ENCODE assay signal across 8 cellular contexts in genomic region chr17:46192211-46192483, GRCh38. TPM values are rescaled to one million over a fixed set of nuclear protein-coding genes. Genes with fewer than 3 reads are reported as not detected.
A peak's percentile ranks its signal among the peaks of the same experiment; 100 is the strongest.
DNase-seq lines count a peak whose midpoint lies in the region; ATAC-seq and TF ChIP-seq lines count a peak whose summit lies in the region.

No MANE protein-coding gene starts in this region.

- no peak for ATAC-seq in IMR-90 (ENCODE audit: low read depth)
- ATAC-seq in central memory CD8-positive, alpha-beta T cell (replicated peaks; ENCODE audit: extremely low read depth, poor library complexity, severe bottlenecking), result no peak
- no peak for ATAC-seq in HG03159 (IDR thresholded peaks at IDR 0.05; ENCODE audit: unreplicated experiment)

- no TSS peak for BruUV-seq in IMR-90 (replicated peaks; lab: Mats Ljungman, UMichigan)

- peak overlapping the region; percentile 77 for H2BK120ac ChIP-seq in IMR-90 (ENCODE audit: low read depth, low read length)

- H3K14ac ChIP-seq in IMR-90 (replicated peaks; ENCODE audit: low read depth, low read length), result peak overlapping the region; percentile 99

- peaks cover 10 to 58% of the 10 kb centered on the region in 2 experiments for H3K79me1 ChIP-seq in IMR-90 (ENCODE audit: low read depth in 1 of 2, low read length in 2 of 2)

- peak overlapping the region; percentile 91 for H3K23ac ChIP-seq in IMR-90 (ENCODE audit: low read depth, low read length)

- H3K4me3 ChIP-seq in IMR-90 (ENCODE audit: insufficient read depth, low read depth, low read length) (peak overlapping the region; percentile 62), muscle layer of duodenum (ENCODE audit: low read depth in 1 of 2, low read length in 2 of 2) (peak overlapping the region; percentile 81 to 97)

- no peak for TF ChIP-seq CTCF in IMR-90 (conservative IDR thresholded peaks at IDR 0.05; ENCODE audit: low read depth, low read length)

- peaks cover 62% of the 10 kb centered on the region for H4K20me1 ChIP-seq in IMR-90 (ENCODE audit: insufficient read depth, low read length)

- no peaks in the 10 kb centered on the region for H3K9me3 ChIP-seq in IMR-90 (ENCODE audit: control insufficient read depth, insufficient read depth, low read length)
- no peaks in the 10 kb centered on the region for H3K9me3 ChIP-seq in muscle layer of duodenum (ENCODE audit: control insufficient read depth in 1 of 2, low read length in 2 of 2)

- peaks cover 8% of the 10 kb centered on the region for H3K4me1 ChIP-seq in IMR-90 (ENCODE audit: control insufficient read depth, insufficient read depth, low read length)
- peaks cover 30 to 49% of the 10 kb centered on the region in 2 donors for H3K4me1 ChIP-seq in muscle layer of duodenum (ENCODE audit: control insufficient read depth in 1 of 2, insufficient read depth in 2 of 2, low read length in 2 of 2)

- WGBS in IMR-90 (ENCODE audit: extremely low coverage in 2 of 2, insufficient read length in 1 of 2), 2 experiments, result no CpG with 5 or more reads among the region's 8 CpGs

- H2AK9ac ChIP-seq in IMR-90 (replicated peaks; ENCODE audit: low read depth, low read length, poor library complexity), result peak overlapping the region; percentile 37

- TF ChIP-seq POLR2A in IMR-90 (IDR thresholded peaks at IDR 0.05; ENCODE audit: low read depth, low read length), result no peak

- peak overlapping the region; percentile 59; the same call in 1 of the 2 replicates for H2AK5ac ChIP-seq in IMR-90 (ENCODE audit: low read depth, low read length)

- POLR2A ChIA-PET in IMR-90 (lab: Charles Lee; ENCODE audit: unreplicated experiment), result no interaction called here

- H3K27ac ChIP-seq in IMR-90 (ENCODE audit: insufficient read depth, low read length) (peak overlapping the region; percentile 89), muscle layer of duodenum (ENCODE audit: low read length) (peak overlapping the region; percentile 95)

- peak overlapping the region; percentile 91 for H2AFZ ChIP-seq in IMR-90 (replicated peaks; ENCODE audit: low read length, poor library complexity)

- no peak for TF ChIP-seq RAD21 in IMR-90 (IDR thresholded peaks at IDR 0.05; ENCODE audit: low read length)

- H2BK20ac ChIP-seq in IMR-90 (ENCODE audit: low read depth, low read length), result no peak overlapping the region

- H3K18ac ChIP-seq in IMR-90 (ENCODE audit: low read depth, low read length), result peak overlapping the region; percentile 34; the same call in 1 of the 2 replicates

- intact Hi-C loops in IMR-90 (cut with micrococcal nuclease), result no loop called here

- H4K8ac ChIP-seq in IMR-90 (ENCODE audit: low read depth in 2 of 2, low read length in 2 of 2), result peak overlapping the region; percentile 67 to 74; a peak in 2 of 4 replicates

- peak overlapping the region; percentile 99 for H2BK5ac ChIP-seq in IMR-90 (ENCODE audit: low read depth, low read length, poor library complexity, severe bottlenecking)

- H3K27me3 Mint-ChIP-seq in central memory CD8-positive, alpha-beta T cell, result no peaks in the 10 kb centered on the region

- H3K36me3 ChIP-seq in IMR-90 (ENCODE audit: control insufficient read depth, insufficient read depth, low read length), result no peaks in the 10 kb centered on the region
- H3K36me3 ChIP-seq in muscle layer of duodenum (ENCODE audit: control insufficient read depth in 1 of 2, insufficient read depth in 2 of 2, low read length in 2 of 2), result peaks cover 0 to 24% of the 10 kb centered on the region in 2 donors

- H3K27ac Mint-ChIP-seq in central memory CD8-positive, alpha-beta T cell (ENCODE audit: low read depth), result peak overlapping the region; percentile 96

- DNase-seq in ACHN, result peak; percentile 24
- no peak for DNase-seq in IMR-90
- no peak for DNase-seq in central memory CD8-positive, alpha-beta T cell (ENCODE audit: low spot score in 2 of 2)
- no peak for DNase-seq in OCI-M2 (lab: John Stamatoyannopoulos, UW; ENCODE audit: unreplicated experiment)
- no peak for DNase-seq in RPMI8226
- no peak for DNase-seq in GM19238 (ENCODE audit: insufficient read length, low spot score)

- in situ Hi-C loops in ACHN (cut with HindIII; ENCODE audit: low pct_ligation_motif_present, low pct_unique_long_range_greater_than_20kb, low sequenced_read_pairs), result no loop called here
- in situ Hi-C loops in IMR-90 (cut with MboI; ENCODE audit: low sequenced_read_pairs), result no loop called here

- peak overlapping the region; percentile 91 for H4K91ac ChIP-seq in IMR-90 (ENCODE audit: insufficient read depth, low read depth, low read length)

- no peak overlapping the region for H2BK15ac ChIP-seq in IMR-90 (ENCODE audit: low read depth, low read length)

- CTCF ChIA-PET in IMR-90 (lab: Yijun Ruan, JAX), result interaction anchor here (0.6 kb wide), 1 partner anchor 86 kb away, joined by 3 read pairs; no protein-coding TSS in a partner anchor

- H3K4me3 Mint-ChIP-seq in central memory CD8-positive, alpha-beta T cell, result peak overlapping the region; percentile 99

- H3K36me3 Mint-ChIP-seq in central memory CD8-positive, alpha-beta T cell (ENCODE audit: insufficient read depth), result peaks cover 38% of the 10 kb centered on the region

- peak overlapping the region; percentile 96 for H3K56ac ChIP-seq in IMR-90 (ENCODE audit: extremely low read depth, insufficient read depth, low read length)

- H3K9me1 ChIP-seq in IMR-90 (ENCODE audit: insufficient read depth, low read length), result peaks cover 8% of the 10 kb centered on the region

- peak overlapping the region; percentile 97 for H3K4ac ChIP-seq in IMR-90 (ENCODE audit: low read depth, low read length)

- H3K27me3 ChIP-seq in IMR-90 (ENCODE audit: control insufficient read depth, insufficient read depth, low read length), result no peaks in the 10 kb centered on the region
- H3K27me3 ChIP-seq in muscle layer of duodenum (ENCODE audit: low read depth, low read length), result no peaks in the 10 kb centered on the region

- dilution Hi-C loops in IMR-90 (cut with HindIII; ENCODE audit: low sequenced_read_pairs, unreplicated experiment), result no loop called here

- H3K9ac ChIP-seq in IMR-90 (ENCODE audit: low read depth, low read length), result peak overlapping the region; percentile 90

- peak overlapping the region; percentile 82 for H3K4me2 ChIP-seq in IMR-90 (ENCODE audit: low read depth, low read length)

- H3K4me1 Mint-ChIP-seq in central memory CD8-positive, alpha-beta T cell, result peaks cover 70% of the 10 kb centered on the region

- no peaks in the 10 kb centered on the region for H3K9me3 Mint-ChIP-seq in central memory CD8-positive, alpha-beta T cell

- no peak overlapping the region for H4K5ac ChIP-seq in IMR-90 (ENCODE audit: low read depth, low read length)

TF ChIP-seq in IMR-90, 13 proteins besides CTCF, POLR2A, EP300 and RAD21:
- no peak for TF ChIP-seq SMC3 (IDR thresholded peaks at IDR 0.05; ENCODE audit: low read depth, low read length)
- TF ChIP-seq RFX5 (IDR thresholded peaks at IDR 0.05; ENCODE audit: low read depth, low read length), result no peak
- TF ChIP-seq CHD1 (IDR thresholded peaks at IDR 0.05; ENCODE audit: low read depth, low read length), result no peak
- no peak for TF ChIP-seq CEBPB (IDR thresholded peaks at IDR 0.05; ENCODE audit: low read depth, low read length)
- no peak for TF ChIP-seq RCOR1 (IDR thresholded peaks at IDR 0.05; ENCODE audit: insufficient replicate concordance, low read length)
- no peak for TF ChIP-seq MAFK (IDR thresholded peaks at IDR 0.05; ENCODE audit: low read depth, low read length)
- no peak for TF ChIP-seq ELK1 (IDR thresholded peaks at IDR 0.05; ENCODE audit: borderline replicate concordance, low read depth, low read length)
- TF ChIP-seq MAZ (IDR thresholded peaks at IDR 0.05; ENCODE audit: borderline replicate concordance, low read depth, low read length), result no peak
- no peak for TF ChIP-seq BHLHE40 (IDR thresholded peaks at IDR 0.05; ENCODE audit: low read depth, low read length)
- TF ChIP-seq USF2 (IDR thresholded peaks at IDR 0.05; ENCODE audit: low read depth, low read length), result no peak
- TF ChIP-seq MXI1 (IDR thresholded peaks at IDR 0.05; ENCODE audit: borderline replicate concordance, low read depth, low read length), result no peak

RNA-seq across cellular contexts. Expression of gene KANSL1, which starts 1.1 kb away (rescaled TPM):
- total RNA-seq in IMR-90 (2012; rRNA removed), result 48.0 and 49.6 TPM in 2 replicates
- 15.6 and 19.1 TPM in 2 replicates for polyA plus RNA-seq in IMR-90 (2012; rRNA removed)
- 9.3 and 9.8 TPM in 2 replicates for polyA plus RNA-seq in IMR-90 (2012; cell fraction: cytosol; rRNA removed)
- 29.7 and 54.2 TPM in 2 replicates for polyA plus RNA-seq in IMR-90 (2012; cell fraction: nucleus; rRNA removed; ENCODE audit: low replicate concordance)
